ENCODE assay signal across 21 cellular contexts in genomic region chr6:96649926-96650325, GRCh38.
DNase-seq lines count a peak whose midpoint lies in the region; ATAC-seq and TF ChIP-seq lines count a peak whose summit lies in the region.
"Had no signal": no experiment of that assay in that cellular context is flagged by ENCODE, and none has a peak within 500 bp of the region (broad histone marks: within the 10 kb centered on the region; RNA-seq: fewer than 3 reads in every experiment).

No MANE protein-coding gene starts in this region.

- no peak overlapping the region for H3K27ac ChIP-seq in A673 (ENCODE audit: low read depth, low read length, poor library complexity, severe bottlenecking)
- H3K27ac ChIP-seq: foreskin keratinocyte, RWPE1 had no signal

- BruUV-seq in A673 (replicated peaks; lab: Mats Ljungman, UMichigan), result no TSS peak

- ATAC-seq in GM18511 (IDR thresholded peaks at IDR 0.05; ENCODE audit: unreplicated experiment) (peak; percentile 82), GM21381 (IDR thresholded peaks at IDR 0.05; ENCODE audit: unreplicated experiment) (peak; percentile 60), HG02884 (IDR thresholded peaks at IDR 0.05; ENCODE audit: unreplicated experiment) (peak; percentile 90), HG03521 (IDR thresholded peaks at IDR 0.05; ENCODE audit: unreplicated experiment) (peak; percentile 62)
- no peak for ATAC-seq in activated T-helper 17 cell treated with anti-CD3 and anti-CD28 coated beads, Interleukin-2, amount 50 U/mL, for 72 hours (replicated peaks)
- ATAC-seq: activated CD4-positive, CD25-positive, alpha-beta regulatory T cell treated with anti-CD3 and anti-CD28 coated beads, Interleukin-2, amount 50 U/mL, for 24 hours; foreskin keratinocyte; natural killer cell treated with Interleukin-12 subunit alpha and Interleukin-12 subunit beta and Interleukin-15 and Interleukin-18, amount 100 ng/mL, for 72 hours had no signal

- H3K36me3 ChIP-seq in A673 (ENCODE audit: insufficient read depth, low read length, poor library complexity, severe bottlenecking), result no peaks in the 10 kb centered on the region

- CTCF ChIA-PET in A673 (lab: Charles Lee), result no interaction called here

- H3K27ac Mint-ChIP-seq in activated T-helper 17 cell treated with anti-CD3 and anti-CD28 coated beads, Interleukin-2, amount 50 U/mL, for 72 hours, result no peak overlapping the region
- H3K27ac Mint-ChIP-seq: activated naive CD8-positive, alpha-beta T cell treated with anti-CD3 and anti-CD28 coated beads for 36 hours; B cell; natural killer cell treated with Interleukin-12 subunit alpha and Interleukin-12 subunit beta and Interleukin-15 and Interleukin-18, amount 100 ng/mL, for 72 hours had no signal

- intact Hi-C loops in A673 (cut with micrococcal nuclease; ENCODE audit: unreplicated experiment), result no loop called here

- peaks cover 36% of the 10 kb centered on the region for H3K27me3 Mint-ChIP-seq in activated T-helper 17 cell treated with anti-CD3 and anti-CD28 coated beads, Interleukin-2, amount 50 U/mL, for 72 hours

- DNase-seq in activated CD4-positive, alpha-beta T cell treated with anti-CD3 and anti-CD28 coated beads for 4 hours, result no peak
- no peak for DNase-seq in A673 (ENCODE audit: low spot score)
- DNase-seq in SW 1271 (lab: John Stamatoyannopoulos, UW), result no peak
- DNase-seq: activated naive CD8-positive, alpha-beta T cell treated with anti-CD3 and anti-CD28 coated beads for 36 hours; activated T-cell treated with anti-CD3 and anti-CD28 coated beads for 4 hours; DMS153; foreskin keratinocyte; NCI-H187 treated with DMSO at 0.1 percent for 48 hours; stimulated activated CD4-positive, alpha-beta T cell treated with anti-CD3 and anti-CD28 coated beads, Interleukin-2, amount 100 ng/mL, for 48 hours; T-helper 1 cell; trophoblast cell had no signal

- POLR2A ChIA-PET in A673 (lab: Charles Lee; ENCODE audit: low non-redundant PET), result no interaction called here

- H3K4me1 Mint-ChIP-seq in activated T-helper 17 cell treated with anti-CD3 and anti-CD28 coated beads, Interleukin-2, amount 50 U/mL, for 72 hours, result peaks cover 5% of the 10 kb centered on the region

- H3K4me3 Mint-ChIP-seq in activated T-helper 17 cell treated with anti-CD3 and anti-CD28 coated beads, Interleukin-2, amount 50 U/mL, for 72 hours, result no peak overlapping the region
- H3K4me3 Mint-ChIP-seq: activated naive CD8-positive, alpha-beta T cell treated with anti-CD3 and anti-CD28 coated beads for 36 hours; B cell; natural killer cell treated with Interleukin-12 subunit alpha and Interleukin-12 subunit beta and Interleukin-15 and Interleukin-18, amount 100 ng/mL, for 72 hours had no signal

- H3K27me3 ChIP-seq in A673 (replicated peaks; ENCODE audit: insufficient read depth, low read depth, low read length, poor library complexity), result peaks cover 5% of the 10 kb centered on the region
- H3K27me3 ChIP-seq: foreskin keratinocyte had no signal

- H3K9me3 Mint-ChIP-seq in activated T-helper 17 cell treated with anti-CD3 and anti-CD28 coated beads, Interleukin-2, amount 50 U/mL, for 72 hours, result no peaks in the 10 kb centered on the region
- H3K9me3 Mint-ChIP-seq: activated naive CD8-positive, alpha-beta T cell treated with anti-CD3 and anti-CD28 coated beads for 36 hours; natural killer cell treated with Interleukin-12 subunit alpha and Interleukin-12 subunit beta and Interleukin-15 and Interleukin-18, amount 100 ng/mL, for 72 hours had no signal

- no peaks in the 10 kb centered on the region for H3K9me3 ChIP-seq in A673 (ENCODE audit: low read depth, low read length, poor library complexity, severe bottlenecking)

- TF ChIP-seq CTCF in A673 (conservative IDR thresholded peaks at IDR 0.05; ENCODE audit: low read depth, low read length), result no peak

- no peak overlapping the region for H3K4me3 ChIP-seq in A673 (ENCODE audit: low read depth, low read length, poor library complexity, severe bottlenecking)
- H3K4me3 ChIP-seq: lung had no signal

- no peaks in the 10 kb centered on the region for H3K36me3 Mint-ChIP-seq in activated T-helper 17 cell treated with anti-CD3 and anti-CD28 coated beads, Interleukin-2, amount 50 U/mL, for 72 hours (ENCODE audit: low read depth)
- H3K36me3 Mint-ChIP-seq: activated naive CD8-positive, alpha-beta T cell treated with anti-CD3 and anti-CD28 coated beads for 36 hours; natural killer cell treated with Interleukin-12 subunit alpha and Interleukin-12 subunit beta and Interleukin-15 and Interleukin-18, amount 100 ng/mL, for 72 hours had no signal

- H3K4me1 ChIP-seq in A673 (ENCODE audit: insufficient read depth, low read length, poor library complexity, severe bottlenecking), result no peaks in the 10 kb centered on the region
- H3K4me1 ChIP-seq: foreskin keratinocyte had no signal
